17 cellular contexts compared by ENCODE assay signal in genomic region chr5:116037236-116037822, GRCh38. TPM values are rescaled to one million over a fixed set of nuclear protein-coding genes. Genes with fewer than 3 reads are reported as not detected.
DNase-seq lines count a peak whose midpoint lies in the region; ATAC-seq and TF ChIP-seq lines count a peak whose summit lies in the region.
"Had no signal": no experiment of that assay in that cellular context is flagged by ENCODE, and none has a peak within 500 bp of the region (broad histone marks: within the 10 kb centered on the region; RNA-seq: fewer than 3 reads in every experiment).

No MANE protein-coding gene starts in this region.

- H3K9me2 ChIP-seq in PC-9 (ENCODE audit: insufficient read depth), result no peaks in the 10 kb centered on the region

- no peak overlapping the region for H3K4me2 ChIP-seq in PC-9
- H3K4me2 ChIP-seq: GM23338 had no signal

- intact Hi-C loops in PC-9 (cut with micrococcal nuclease; ENCODE audit: unreplicated experiment), result loop anchor here (5.0 to 10.0 kb wide), 2 partner anchors 45 to 143 kb away; no protein-coding TSS in a partner anchor

- TF ChIP-seq CTCF in AG09319 (IDR thresholded peaks at IDR 0.05; ENCODE audit: low read depth, low read length) (peak; percentile 8), PC-9 (conservative IDR thresholded peaks at IDR 0.05) (peak; percentile 48), foreskin keratinocyte (conservative IDR thresholded peaks at IDR 0.05) (peak; percentile 42)

- no peak overlapping the region for H3K4me3 ChIP-seq in PC-9
- H3K4me3 ChIP-seq: GM23338, ovary had no signal

- CTCF ChIA-PET in PC-9 (lab: Charles Lee), result no interaction called here

- H3F3A ChIP-seq in PC-9 (ENCODE audit: insufficient read depth, low read depth), result no peaks in the 10 kb centered on the region

- H3K27me3 ChIP-seq in PC-9 (ENCODE audit: insufficient read depth, low read depth) (no peaks in the 10 kb centered on the region), foreskin keratinocyte (peaks cover 8% of the 10 kb centered on the region)
- H3K27me3 ChIP-seq: ovary had no signal

- no peaks in the 10 kb centered on the region for H3K9me3 ChIP-seq in PC-9 (ENCODE audit: insufficient read depth, low read depth)
- H3K9me3 ChIP-seq: ovary had no signal

- BruUV-seq in PC-9 (replicated peaks; lab: Mats Ljungman, UMichigan), result no TSS peak

- no peak overlapping the region for H2AFZ ChIP-seq in PC-9

- H3K79me2 ChIP-seq in PC-9 (ENCODE audit: low read depth), result no peaks in the 10 kb centered on the region

- H4K20me1 ChIP-seq in PC-9 (ENCODE audit: insufficient read depth), result no peaks in the 10 kb centered on the region

- H3K4me1 ChIP-seq in PC-9 (replicated peaks; ENCODE audit: insufficient read depth) (peaks cover 9% of the 10 kb centered on the region), foreskin keratinocyte (no peaks in the 10 kb centered on the region)

- H3K27ac ChIP-seq in PC-9 (no peak overlapping the region), foreskin keratinocyte (no peak overlapping the region)
- H3K27ac ChIP-seq: ovary had no signal

- H3K36me3 ChIP-seq in PC-9 (ENCODE audit: low read depth), result no peaks in the 10 kb centered on the region
- H3K36me3 ChIP-seq: ovary had no signal

- DNase-seq in AG09319 (ENCODE audit: extremely low read depth, low read depth) (no peak), PC-9 (no peak), foreskin keratinocyte (peak; percentile 1 to 6), putamen (ENCODE audit: low spot score) (no peak)
- no peak for DNase-seq in central memory CD4-positive, alpha-beta T cell
- DNase-seq: activated CD4-positive, alpha-beta memory T cell treated with anti-CD3 and anti-CD28 coated beads, Interleukin-2, amount 10 ng/mL, durations not matched to agents 7 days and 5 days; activated naive CD4-positive, alpha-beta T cell treated with anti-CD3 and anti-CD28 coated beads for 36 hours; C1 segment of cervical spinal cord; NCI-H1694 treated with DMSO at 0.1 percent for 48 hours; ovary; T-helper 2 cell had no signal

- ATAC-seq in GM18909 (IDR thresholded peaks at IDR 0.05; ENCODE audit: poor library complexity, unreplicated experiment), result peak; percentile 35
- peak; percentile 59 for ATAC-seq in foreskin keratinocyte
- no peak for ATAC-seq in HG02852 (IDR thresholded peaks at IDR 0.05; ENCODE audit: unreplicated experiment)
- no peak for ATAC-seq in HG02678 (IDR thresholded peaks at IDR 0.05; ENCODE audit: unreplicated experiment)
- ATAC-seq: GM23338 had no signal

- POLR2A ChIA-PET in PC-9 (lab: Charles Lee; ENCODE audit: unreplicated experiment), result no interaction called here

RNA-seq across cellular contexts. Expression of gene ARL14EPL, which starts 5.1 kb away (rescaled TPM):
- total RNA-seq in PC-9 (2021) (0.37 TPM in 1 of 2 replicates, not detected in the other), foreskin keratinocyte (not detected in 2 replicates)
- not detected in 2 replicates for polyA plus RNA-seq in foreskin keratinocyte
- total RNA-seq: activated CD4-positive, alpha-beta memory T cell treated with anti-CD3 and anti-CD28 coated beads, Interleukin-2, amount 10 ng/mL, durations not matched to agents 7 days and 5 days; activated naive CD4-positive, alpha-beta T cell treated with anti-CD3 and anti-CD28 coated beads for 36 hours; cerebellum; GM23338; liver; ovary had no signal
- polyA plus RNA-seq: GM23338, liver had no signal

RNA-seq across cellular contexts. Expression of gene COMMD10, which starts 47.5 kb away (rescaled TPM):
- total RNA-seq in PC-9 (2021) (10.4 and 17.9 TPM in 2 replicates), foreskin keratinocyte (20.3 and 21.6 TPM in 2 replicates)
- 16.5 and 19.0 TPM in 2 replicates for polyA plus RNA-seq in foreskin keratinocyte

Comparison
In these comparisons a context has a peak if more than half of its experiments do, and no peak if none do; other contexts are left out.
1. DNase-seq: peak in foreskin keratinocyte (2 of 2); none in AG09319 (single experiment), PC-9 (0 of 2), central memory CD4-positive, alpha-beta T cell (single experiment) and putamen (single experiment).
2. ATAC-seq: peak in GM18909 (single experiment) and foreskin keratinocyte (single experiment); none in HG02852 (single experiment) and HG02678 (single experiment).
3. Peak in every context shown above with its lines, with median percentiles within 50 percentile points of each other: CTCF ChIP-seq.